In the genomic region with DNA sequence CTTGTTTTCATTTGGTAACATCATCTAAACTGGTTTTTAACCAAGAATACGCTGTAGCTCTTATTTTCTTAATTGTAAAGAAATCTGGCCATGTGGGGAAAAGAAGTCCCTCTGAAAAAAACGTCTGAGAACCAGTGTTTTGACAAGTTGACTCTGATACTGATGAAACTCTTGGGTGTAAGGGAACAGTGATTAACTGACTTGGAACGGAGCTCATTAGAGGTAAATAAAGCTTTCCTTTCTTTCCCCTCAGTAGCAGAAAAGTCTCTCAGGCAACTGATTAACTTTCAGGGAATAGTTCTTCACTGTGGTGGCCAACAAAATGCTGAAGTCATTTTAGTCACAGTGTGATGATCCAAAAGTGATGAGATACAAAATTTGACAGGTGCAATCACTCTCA, we compare ENCODE assay signal across 1 cellular context.
TF ChIP-seq lines count a peak whose summit lies in the region.

No MANE protein-coding gene starts in this region.

TF ChIP-seq in GM23338, 12 proteins besides CTCF, POLR2A, EP300 and RAD21 (continued from another document):
- TF ChIP-seq, protein P1, sequence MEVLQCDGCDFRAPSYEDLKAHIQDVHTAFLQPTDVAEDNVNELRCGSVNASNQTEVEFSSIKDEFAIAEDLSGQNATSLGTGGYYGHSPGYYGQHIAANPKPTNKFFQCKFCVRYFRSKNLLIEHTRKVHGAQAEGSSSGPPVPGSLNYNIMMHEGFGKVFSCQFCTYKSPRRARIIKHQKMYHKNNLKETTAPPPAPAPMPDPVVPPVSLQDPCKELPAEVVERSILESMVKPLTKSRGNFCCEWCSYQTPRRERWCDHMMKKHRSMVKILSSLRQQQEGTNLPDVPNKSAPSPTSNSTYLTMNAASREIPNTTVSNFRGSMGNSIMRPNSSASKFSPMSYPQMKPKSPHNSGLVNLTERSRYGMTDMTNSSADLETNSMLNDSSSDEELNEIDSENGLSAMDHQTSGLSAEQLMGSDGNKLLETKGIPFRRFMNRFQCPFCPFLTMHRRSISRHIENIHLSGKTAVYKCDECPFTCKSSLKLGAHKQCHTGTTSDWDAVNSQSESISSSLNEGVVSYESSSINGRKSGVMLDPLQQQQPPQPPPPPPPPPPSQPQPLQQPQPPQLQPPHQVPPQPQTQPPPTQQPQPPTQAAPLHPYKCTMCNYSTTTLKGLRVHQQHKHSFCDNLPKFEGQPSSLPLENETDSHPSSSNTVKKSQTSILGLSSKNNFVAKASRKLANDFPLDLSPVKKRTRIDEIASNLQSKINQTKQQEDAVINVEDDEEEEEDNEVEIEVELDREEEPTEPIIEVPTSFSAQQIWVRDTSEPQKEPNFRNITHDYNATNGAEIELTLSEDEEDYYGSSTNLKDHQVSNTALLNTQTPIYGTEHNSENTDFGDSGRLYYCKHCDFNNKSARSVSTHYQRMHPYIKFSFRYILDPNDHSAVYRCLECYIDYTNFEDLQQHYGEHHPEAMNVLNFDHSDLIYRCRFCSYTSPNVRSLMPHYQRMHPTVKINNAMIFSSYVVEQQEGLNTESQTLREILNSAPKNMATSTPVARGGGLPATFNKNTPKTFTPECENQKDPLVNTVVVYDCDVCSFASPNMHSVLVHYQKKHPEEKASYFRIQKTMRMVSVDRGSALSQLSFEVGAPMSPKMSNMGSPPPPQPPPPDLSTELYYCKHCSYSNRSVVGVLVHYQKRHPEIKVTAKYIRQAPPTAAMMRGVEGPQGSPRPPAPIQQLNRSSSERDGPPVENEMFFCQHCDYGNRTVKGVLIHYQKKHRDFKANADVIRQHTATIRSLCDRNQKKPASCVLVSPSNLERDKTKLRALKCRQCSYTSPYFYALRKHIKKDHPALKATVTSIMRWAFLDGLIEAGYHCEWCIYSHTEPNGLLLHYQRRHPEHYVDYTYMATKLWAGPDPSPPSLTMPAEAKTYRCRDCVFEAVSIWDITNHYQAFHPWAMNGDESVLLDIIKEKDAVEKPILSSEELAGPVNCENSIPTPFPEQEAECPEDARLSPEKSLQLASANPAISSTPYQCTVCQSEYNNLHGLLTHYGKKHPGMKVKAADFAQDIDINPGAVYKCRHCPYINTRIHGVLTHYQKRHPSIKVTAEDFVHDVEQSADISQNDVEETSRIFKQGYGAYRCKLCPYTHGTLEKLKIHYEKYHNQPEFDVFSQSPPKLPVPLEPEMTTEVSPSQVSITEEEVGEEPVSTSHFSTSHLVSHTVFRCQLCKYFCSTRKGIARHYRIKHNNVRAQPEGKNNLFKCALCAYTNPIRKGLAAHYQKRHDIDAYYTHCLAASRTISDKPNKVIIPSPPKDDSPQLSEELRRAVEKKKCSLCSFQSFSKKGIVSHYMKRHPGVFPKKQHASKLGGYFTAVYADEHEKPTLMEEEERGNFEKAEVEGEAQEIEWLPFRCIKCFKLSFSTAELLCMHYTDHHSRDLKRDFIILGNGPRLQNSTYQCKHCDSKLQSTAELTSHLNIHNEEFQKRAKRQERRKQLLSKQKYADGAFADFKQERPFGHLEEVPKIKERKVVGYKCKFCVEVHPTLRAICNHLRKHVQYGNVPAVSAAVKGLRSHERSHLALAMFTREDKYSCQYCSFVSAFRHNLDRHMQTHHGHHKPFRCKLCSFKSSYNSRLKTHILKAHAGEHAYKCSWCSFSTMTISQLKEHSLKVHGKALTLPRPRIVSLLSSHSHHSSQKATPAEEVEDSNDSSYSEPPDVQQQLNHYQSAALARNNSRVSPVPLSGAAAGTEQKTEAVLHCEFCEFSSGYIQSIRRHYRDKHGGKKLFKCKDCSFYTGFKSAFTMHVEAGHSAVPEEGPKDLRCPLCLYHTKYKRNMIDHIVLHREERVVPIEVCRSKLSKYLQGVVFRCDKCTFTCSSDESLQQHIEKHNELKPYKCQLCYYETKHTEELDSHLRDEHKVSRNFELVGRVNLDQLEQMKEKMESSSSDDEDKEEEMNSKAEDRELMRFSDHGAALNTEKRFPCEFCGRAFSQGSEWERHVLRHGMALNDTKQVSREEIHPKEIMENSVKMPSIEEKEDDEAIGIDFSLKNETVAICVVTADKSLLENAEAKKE (CRISPR knock-in tag; IDR thresholded peaks at IDR 0.05) = no peak
- TF ChIP-seq STAT1 (IDR thresholded peaks at IDR 0.05; ENCODE audit: unreplicated experiment) (no peak), EZH2phosphoT487 (IDR thresholded peaks at IDR 0.05; ENCODE audit: unreplicated experiment) (no peak)
- TF ChIP-seq, protein P2, sequence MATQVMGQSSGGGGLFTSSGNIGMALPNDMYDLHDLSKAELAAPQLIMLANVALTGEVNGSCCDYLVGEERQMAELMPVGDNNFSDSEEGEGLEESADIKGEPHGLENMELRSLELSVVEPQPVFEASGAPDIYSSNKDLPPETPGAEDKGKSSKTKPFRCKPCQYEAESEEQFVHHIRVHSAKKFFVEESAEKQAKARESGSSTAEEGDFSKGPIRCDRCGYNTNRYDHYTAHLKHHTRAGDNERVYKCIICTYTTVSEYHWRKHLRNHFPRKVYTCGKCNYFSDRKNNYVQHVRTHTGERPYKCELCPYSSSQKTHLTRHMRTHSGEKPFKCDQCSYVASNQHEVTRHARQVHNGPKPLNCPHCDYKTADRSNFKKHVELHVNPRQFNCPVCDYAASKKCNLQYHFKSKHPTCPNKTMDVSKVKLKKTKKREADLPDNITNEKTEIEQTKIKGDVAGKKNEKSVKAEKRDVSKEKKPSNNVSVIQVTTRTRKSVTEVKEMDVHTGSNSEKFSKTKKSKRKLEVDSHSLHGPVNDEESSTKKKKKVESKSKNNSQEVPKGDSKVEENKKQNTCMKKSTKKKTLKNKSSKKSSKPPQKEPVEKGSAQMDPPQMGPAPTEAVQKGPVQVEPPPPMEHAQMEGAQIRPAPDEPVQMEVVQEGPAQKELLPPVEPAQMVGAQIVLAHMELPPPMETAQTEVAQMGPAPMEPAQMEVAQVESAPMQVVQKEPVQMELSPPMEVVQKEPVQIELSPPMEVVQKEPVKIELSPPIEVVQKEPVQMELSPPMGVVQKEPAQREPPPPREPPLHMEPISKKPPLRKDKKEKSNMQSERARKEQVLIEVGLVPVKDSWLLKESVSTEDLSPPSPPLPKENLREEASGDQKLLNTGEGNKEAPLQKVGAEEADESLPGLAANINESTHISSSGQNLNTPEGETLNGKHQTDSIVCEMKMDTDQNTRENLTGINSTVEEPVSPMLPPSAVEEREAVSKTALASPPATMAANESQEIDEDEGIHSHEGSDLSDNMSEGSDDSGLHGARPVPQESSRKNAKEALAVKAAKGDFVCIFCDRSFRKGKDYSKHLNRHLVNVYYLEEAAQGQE (IDR thresholded peaks at IDR 0.05; ENCODE audit: unreplicated experiment) = no peak
- TF ChIP-seq, protein P3, sequence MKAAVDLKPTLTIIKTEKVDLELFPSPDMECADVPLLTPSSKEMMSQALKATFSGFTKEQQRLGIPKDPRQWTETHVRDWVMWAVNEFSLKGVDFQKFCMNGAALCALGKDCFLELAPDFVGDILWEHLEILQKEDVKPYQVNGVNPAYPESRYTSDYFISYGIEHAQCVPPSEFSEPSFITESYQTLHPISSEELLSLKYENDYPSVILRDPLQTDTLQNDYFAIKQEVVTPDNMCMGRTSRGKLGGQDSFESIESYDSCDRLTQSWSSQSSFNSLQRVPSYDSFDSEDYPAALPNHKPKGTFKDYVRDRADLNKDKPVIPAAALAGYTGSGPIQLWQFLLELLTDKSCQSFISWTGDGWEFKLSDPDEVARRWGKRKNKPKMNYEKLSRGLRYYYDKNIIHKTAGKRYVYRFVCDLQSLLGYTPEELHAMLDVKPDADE (IDR thresholded peaks at IDR 0.05) = no peak
